ENCODE assay signal across 8 cellular contexts in the genomic region with DNA sequence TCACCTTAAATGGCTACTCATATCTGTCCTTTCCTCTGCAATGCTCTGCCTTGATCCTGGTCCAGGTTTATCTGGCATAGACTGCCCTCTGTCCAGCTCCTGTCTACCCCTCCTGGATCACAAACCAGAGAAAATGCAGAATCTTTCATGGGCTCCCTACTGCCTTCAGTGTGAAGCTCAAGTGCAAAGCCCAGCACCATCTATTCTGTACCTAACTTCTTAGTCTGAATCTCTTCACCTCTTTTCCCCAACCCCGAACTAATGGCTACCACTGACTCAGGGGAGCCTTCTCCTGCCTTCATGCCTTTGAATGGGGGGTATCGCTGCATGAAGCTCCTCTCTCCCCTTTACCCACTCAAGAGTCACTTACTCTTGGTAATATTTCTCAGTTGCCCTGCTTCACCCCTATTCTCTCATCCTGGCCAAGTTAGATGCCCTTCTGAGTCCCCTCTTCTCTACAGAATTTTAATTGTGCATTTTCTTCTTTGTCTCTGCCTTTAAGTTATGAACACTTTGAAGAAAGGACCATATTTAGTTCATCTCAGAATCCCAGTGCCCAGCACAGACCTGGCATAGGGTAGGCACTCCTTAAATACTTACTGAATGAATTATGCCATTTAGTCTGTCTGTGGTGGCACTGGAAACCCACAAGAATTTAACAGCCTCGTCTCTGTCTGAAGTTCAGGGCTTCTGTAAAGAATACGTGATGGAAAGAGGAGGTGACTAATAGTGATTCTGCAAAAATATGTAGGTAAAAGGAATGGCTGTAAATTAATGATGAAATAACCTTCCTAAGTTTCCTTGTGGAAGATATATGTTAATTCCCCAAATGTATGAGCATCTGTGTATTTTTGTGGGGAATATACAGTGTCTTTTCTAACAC.
DNase-seq lines count a peak whose midpoint lies in the region; ATAC-seq and TF ChIP-seq lines count a peak whose summit lies in the region.

No MANE protein-coding gene starts in this region.

- H3K36me3 ChIP-seq in right lobe of liver = no peaks in the 10 kb centered on the region

- no peaks in the 10 kb centered on the region for H3K27me3 ChIP-seq in right lobe of liver

- H3K27me3 Mint-ChIP-seq in T-helper 1 cell treated with Interleukin-12 subunit alpha and Interleukin-12 subunit beta and Interleukin-4 antibody, amounts not matched to agents 30 μg/mL and 1 μg/mL, for 36 hours (ENCODE audit: low read depth) = no peaks in the 10 kb centered on the region

- 69% methylated on average over 4 of the region's 4 CpGs for WGBS in right lobe of liver (ENCODE audit: insufficient coverage, low coverage, low lambda C conversion rate, missing lambda C conversion rate)

- no peaks in the 10 kb centered on the region for H3K4me1 ChIP-seq in right lobe of liver

- peak; percentile 31 for DNase-seq in stimulated activated CD4-positive, alpha-beta T cell treated with anti-CD3 and anti-CD28 coated beads, Interleukin-2, amount 100 ng/mL, for 4 hours (ENCODE audit: low read depth)
- no peak for DNase-seq in stimulated activated CD4-positive, alpha-beta T cell treated with anti-CD3 and anti-CD28 coated beads, Interleukin-2, amount 100 ng/mL, for 48 hours
- DNase-seq in fibroblast of peridontal ligament (ENCODE audit: extremely low read depth) (peak; percentile 45), KBM-7 (no peak), NCI-H1092 (lab: John Stamatoyannopoulos, UW) (no peak), right lobe of liver (no peak), CD1c-positive myeloid dendritic cell (ENCODE audit: extremely low spot score) (no peak)

- peaks cover 5% of the 10 kb centered on the region for H3K36me3 Mint-ChIP-seq in T-helper 1 cell treated with Interleukin-12 subunit alpha and Interleukin-12 subunit beta and Interleukin-4 antibody, amounts not matched to agents 30 μg/mL and 1 μg/mL, for 36 hours (ENCODE audit: low read depth)

- no peak for ATAC-seq in right lobe of liver

- no peak overlapping the region for H3K4me3 ChIP-seq in right lobe of liver

- intact Hi-C loops in right lobe of liver (cut with DNase I) = no loop called here

- no peak overlapping the region for H3K27ac ChIP-seq in right lobe of liver

- TF ChIP-seq CTCF in right lobe of liver (IDR thresholded peaks at IDR 0.05) = no peak

- peaks cover 4% of the 10 kb centered on the region for H3K9me3 Mint-ChIP-seq in T-helper 1 cell treated with Interleukin-12 subunit alpha and Interleukin-12 subunit beta and Interleukin-4 antibody, amounts not matched to agents 30 μg/mL and 1 μg/mL, for 36 hours

- H3K4me3 Mint-ChIP-seq in T-helper 1 cell treated with Interleukin-12 subunit alpha and Interleukin-12 subunit beta and Interleukin-4 antibody, amounts not matched to agents 30 μg/mL and 1 μg/mL, for 36 hours = no peak overlapping the region

- no peak for TF ChIP-seq POLR2A in right lobe of liver (IDR thresholded peaks at IDR 0.05)

- in situ Hi-C loops in KBM-7 (cut with MboI; ENCODE audit: low pct_unique_long_range_greater_than_20kb, low sequenced_read_pairs) = no loop called here

- H3K27ac Mint-ChIP-seq in T-helper 1 cell treated with Interleukin-12 subunit alpha and Interleukin-12 subunit beta and Interleukin-4 antibody, amounts not matched to agents 30 μg/mL and 1 μg/mL, for 36 hours = peak overlapping the region; percentile 16

- peaks cover 54% of the 10 kb centered on the region for H3K4me1 Mint-ChIP-seq in T-helper 1 cell treated with Interleukin-12 subunit alpha and Interleukin-12 subunit beta and Interleukin-4 antibody, amounts not matched to agents 30 μg/mL and 1 μg/mL, for 36 hours (ENCODE audit: low read depth)

- H3K9me3 ChIP-seq in right lobe of liver = no peaks in the 10 kb centered on the region

Comparison
In these comparisons a context has a peak if more than half of its experiments do, and no peak if none do; other contexts are left out.
1. DNase-seq: peak in stimulated activated CD4-positive, alpha-beta T cell treated with anti-CD3 and anti-CD28 coated beads, Interleukin-2, amount 100 ng/mL, for 4 hours (single experiment) and fibroblast of peridontal ligament (single experiment); none in stimulated activated CD4-positive, alpha-beta T cell treated with anti-CD3 and anti-CD28 coated beads, Interleukin-2, amount 100 ng/mL, for 48 hours (0 of 2), KBM-7 (single experiment), NCI-H1092 (single experiment), right lobe of liver (0 of 3) and CD1c-positive myeloid dendritic cell (single experiment).